2 cellular contexts compared by ENCODE assay signal in the genomic region with DNA sequence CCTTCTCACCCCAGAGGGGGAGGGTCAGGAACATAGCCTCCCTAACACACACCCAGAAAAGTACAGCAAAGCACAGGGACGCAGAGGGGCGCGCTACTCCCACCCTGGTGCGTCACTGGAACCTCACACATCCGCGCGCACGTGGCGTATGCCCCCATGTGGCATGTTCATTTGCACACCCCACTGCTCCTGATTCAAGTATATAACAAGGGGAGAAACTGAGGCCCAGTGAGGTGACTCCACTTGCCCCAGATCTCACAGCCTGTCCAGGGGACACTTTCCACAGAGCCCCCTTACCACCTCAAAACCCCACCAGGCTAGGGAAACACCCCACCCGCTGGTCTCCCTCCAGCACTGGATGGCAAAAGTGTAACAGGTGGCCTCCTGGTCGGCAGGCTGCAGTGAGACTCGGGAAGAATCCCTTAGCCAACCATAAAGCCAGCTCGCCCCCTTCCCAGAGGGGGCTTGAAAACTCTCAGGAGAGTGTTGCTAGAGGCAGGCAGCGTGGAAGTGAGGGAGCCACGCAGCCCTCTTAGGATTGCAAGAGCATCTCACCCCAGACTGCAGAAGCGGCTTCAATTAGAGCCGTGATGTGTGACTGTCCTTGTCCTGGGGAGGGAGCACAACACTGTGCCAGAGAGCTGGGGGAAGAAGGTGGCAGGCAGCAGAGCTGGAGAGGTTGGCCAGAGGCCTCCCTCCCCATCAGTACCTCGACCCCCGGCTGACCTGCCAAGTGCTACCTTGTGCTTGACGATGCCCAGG.
TF ChIP-seq lines count a peak whose summit lies in the region.

GRM4 (minus strand) TSS at position 67 of the 762 bp plus-strand sequence. CDS start 12,591 bp downstream, outside the sequence.

TF ChIP-seq in IMR-90, 13 proteins besides CTCF, POLR2A, EP300 and RAD21:
- TF ChIP-seq, protein P1, sequence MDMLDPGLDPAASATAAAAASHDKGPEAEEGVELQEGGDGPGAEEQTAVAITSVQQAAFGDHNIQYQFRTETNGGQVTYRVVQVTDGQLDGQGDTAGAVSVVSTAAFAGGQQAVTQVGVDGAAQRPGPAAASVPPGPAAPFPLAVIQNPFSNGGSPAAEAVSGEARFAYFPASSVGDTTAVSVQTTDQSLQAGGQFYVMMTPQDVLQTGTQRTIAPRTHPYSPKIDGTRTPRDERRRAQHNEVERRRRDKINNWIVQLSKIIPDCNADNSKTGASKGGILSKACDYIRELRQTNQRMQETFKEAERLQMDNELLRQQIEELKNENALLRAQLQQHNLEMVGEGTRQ (IDR thresholded peaks at IDR 0.05; ENCODE audit: low read depth, low read length): no peak
TF ChIP-seq in IMR-90: peak in this region for 0.

TF ChIP-seq in neural cell, 6 proteins besides CTCF, POLR2A, EP300 and RAD21:
- TF ChIP-seq MXI1 (conservative IDR thresholded peaks at IDR 0.05; ENCODE audit: poor library complexity, severe bottlenecking) (no peak), SMC3 (conservative IDR thresholded peaks at IDR 0.05; ENCODE audit: poor library complexity) (peak; percentile 55)
